Comparison of ENCODE assay signal across 8 cellular contexts in the genomic region with DNA sequence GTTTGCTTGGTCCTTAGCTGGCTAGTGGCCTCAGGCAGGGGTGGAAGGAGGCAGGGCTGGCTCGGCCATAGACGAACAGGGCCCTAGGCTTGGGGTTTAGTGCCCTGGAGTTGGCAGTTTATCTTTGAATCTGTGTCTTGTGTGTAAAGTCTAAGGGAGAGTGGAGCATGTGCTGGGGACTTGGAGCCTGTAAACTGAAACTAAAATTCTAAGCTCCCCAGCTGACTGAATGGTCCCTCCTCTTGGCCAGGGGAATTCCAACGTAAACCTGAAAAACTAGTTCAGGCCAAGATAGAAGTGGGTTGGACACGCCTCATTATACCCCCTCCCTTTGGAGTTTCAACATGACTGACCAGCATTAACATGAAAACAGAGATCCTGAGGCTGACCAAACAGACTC. TPM values are rescaled to one million over a fixed set of nuclear protein-coding genes. Genes with fewer than 3 reads are reported as not detected.
DNase-seq lines count a peak whose midpoint lies in the region; ATAC-seq and TF ChIP-seq lines count a peak whose summit lies in the region.

No MANE protein-coding gene starts in this region.

- no peaks in the 10 kb centered on the region for H3K79me1 ChIP-seq in neuronal stem cell (ENCODE audit: low read depth, low read length)

- H3K9ac ChIP-seq in mammary epithelial cell (ENCODE audit: insufficient read depth, low read length): peak overlapping the region; percentile 30
- H3K9ac ChIP-seq in neuronal stem cell (ENCODE audit: low read depth, low read length, poor library complexity): no peak overlapping the region

- H2BK5ac ChIP-seq in neuronal stem cell (ENCODE audit: low read length): no peak overlapping the region

- CTCF ChIA-PET in mammary epithelial cell (lab: Charles Lee; ENCODE audit: low non-redundant PET): no interaction called here

- no peak overlapping the region for H3K4ac ChIP-seq in neuronal stem cell (ENCODE audit: low read length)

- H3K36me3 ChIP-seq in cardiac muscle cell: no peaks in the 10 kb centered on the region
- no peaks in the 10 kb centered on the region for H3K36me3 ChIP-seq in right atrium auricular region
- no peaks in the 10 kb centered on the region for H3K36me3 ChIP-seq in mammary epithelial cell (ENCODE audit: insufficient read depth, low read length)
- no peaks in the 10 kb centered on the region for H3K36me3 ChIP-seq in neuronal stem cell (replicated peaks in 1 of 2; ENCODE audit: control insufficient read depth in 2 of 2, insufficient read depth in 2 of 2, low read length in 2 of 2)

- H2BK12ac ChIP-seq in neuronal stem cell (ENCODE audit: low read length): no peak overlapping the region

- H3K4me1 ChIP-seq in cardiac muscle cell (ENCODE audit: low read depth) (no peaks in the 10 kb centered on the region), right atrium auricular region (peaks cover 0 to 8% of the 10 kb centered on the region in 2 donors), mammary epithelial cell (ENCODE audit: insufficient read depth, low read length) (peaks cover 41% of the 10 kb centered on the region), neuronal stem cell (ENCODE audit: control insufficient read depth in 2 of 2, insufficient read depth in 1 of 2, low read depth in 1 of 2, low read length in 2 of 2) (no peaks in the 10 kb centered on the region)

- H4K20me1 ChIP-seq in mammary epithelial cell (ENCODE audit: insufficient read depth, low read length): no peaks in the 10 kb centered on the region

- H2AK5ac ChIP-seq in neuronal stem cell (ENCODE audit: low read depth, low read length): no peak overlapping the region

- no peak overlapping the region for H2BK15ac ChIP-seq in neuronal stem cell (ENCODE audit: low read length)

- peak overlapping the region; percentile 81 for H2AFZ ChIP-seq in mammary epithelial cell (ENCODE audit: low read depth, low read length)
- peak overlapping the region; percentile 53 for H2AFZ ChIP-seq in neuronal stem cell (ENCODE audit: low read length)

- in situ Hi-C loops in mammary epithelial cell (cut with MboI; ENCODE audit: low sequenced_read_pairs in 2 of 2): no loop called here

- BruUV-seq in mammary epithelial cell (replicated peaks; lab: Mats Ljungman, UMichigan): no TSS peak

- no peak overlapping the region for H3K4me3 ChIP-seq in cardiac muscle cell
- H3K4me3 ChIP-seq in right atrium auricular region: no peak overlapping the region
- peak overlapping the region in 1 of 3 experiments; percentile 17 for H3K4me3 ChIP-seq in mammary epithelial cell (replicated peaks in 1 of 3; ENCODE audit: insufficient read depth in 1 of 3, low read depth in 2 of 3, low read length in 3 of 3)
- no peak overlapping the region for H3K4me3 ChIP-seq in neuronal stem cell (ENCODE audit: low read length in 2 of 2)

- 0% methylated on average over 3 of the region's 4 CpGs for WGBS in mammary epithelial cell (ENCODE audit: low coverage, missing lambda C conversion rate)
- WGBS in neuronal stem cell (ENCODE audit: extremely low coverage in 2 of 2, insufficient read length in 2 of 2, insufficient replicate concordance in 1 of 2), 2 donors: no CpG with 5 or more reads among the region's 4 CpGs

- no peaks in the 10 kb centered on the region for H3K9me3 ChIP-seq in cardiac muscle cell (ENCODE audit: low read depth)
- H3K9me3 ChIP-seq in right atrium auricular region: peaks cover 0 to 4% of the 10 kb centered on the region in 2 donors
- peaks cover 2% of the 10 kb centered on the region for H3K9me3 ChIP-seq in mammary epithelial cell (replicated peaks; ENCODE audit: insufficient read depth, low read length)
- peaks cover 0 to 1% of the 10 kb centered on the region in 2 donors for H3K9me3 ChIP-seq in neuronal stem cell (replicated peaks in 1 of 2; ENCODE audit: control insufficient read depth in 2 of 2, insufficient read depth in 1 of 2, low read depth in 1 of 2, low read length in 2 of 2)

- dilution Hi-C loops in mammary epithelial cell (cut with HindIII; ENCODE audit: low sequenced_read_pairs): no loop called here

- no peak overlapping the region for H3K14ac ChIP-seq in neuronal stem cell (ENCODE audit: low read length)

- TF ChIP-seq CTCF in cardiac muscle cell (IDR thresholded peaks at IDR 0.05; ENCODE audit: low read depth, low read length) (no peak), right atrium auricular region (IDR thresholded peaks at IDR 0.05) (no peak), mammary epithelial cell (conservative IDR thresholded peaks at IDR 0.05 in 1 of 2, IDR thresholded peaks at IDR 0.05 in 1 of 2; ENCODE audit: extremely low read depth in 1 of 2, insufficient read depth in 1 of 2, low read depth in 1 of 2, low read length in 2 of 2) (no peak)

- no peak overlapping the region for H3K27ac ChIP-seq in cardiac muscle cell
- H3K27ac ChIP-seq in right atrium auricular region: no peak overlapping the region
- peak overlapping the region; percentile 30 for H3K27ac ChIP-seq in mammary epithelial cell (ENCODE audit: insufficient read depth, low read depth, low read length)
- no peak overlapping the region for H3K27ac ChIP-seq in neuronal stem cell (replicated peaks; ENCODE audit: low read length)

- DNase-seq in cardiac muscle cell (ENCODE audit: low read depth in 1 of 2, low spot score in 1 of 2) (peak; percentile 8 to 49), right atrium auricular region (ENCODE audit: low spot score) (no peak), mammary epithelial cell (peak; percentile 97), neuronal stem cell (ENCODE audit: low spot score) (no peak), amniotic stem cell (lab: John Stamatoyannopoulos, UW) (no peak), cardiac septum (ENCODE audit: low spot score) (no peak)
- no peak for DNase-seq in stimulated activated CD4-positive, alpha-beta T cell treated with anti-CD3 and anti-CD28 coated beads, Interleukin-4, amount 100 ng/mL, for 4 hours

- H3K4me2 ChIP-seq in mammary epithelial cell (ENCODE audit: insufficient read depth, low read depth, low read length): peak overlapping the region; percentile 68
- no peak overlapping the region for H3K4me2 ChIP-seq in neuronal stem cell (ENCODE audit: insufficient read depth, low read length, poor library complexity, severe bottlenecking)

- H3K18ac ChIP-seq in neuronal stem cell (ENCODE audit: low read length): no peak overlapping the region

- H3K27me3 ChIP-seq in cardiac muscle cell (no peaks in the 10 kb centered on the region), right atrium auricular region (no peaks in the 10 kb centered on the region), mammary epithelial cell (ENCODE audit: insufficient read depth, low read length) (no peaks in the 10 kb centered on the region), neuronal stem cell (ENCODE audit: control insufficient read depth in 3 of 3, insufficient read depth in 3 of 3, low read depth in 1 of 3, low read length in 3 of 3) (no peaks in the 10 kb centered on the region)

- peak; percentile 81 for ATAC-seq in HG03342 (IDR thresholded peaks at IDR 0.05; ENCODE audit: unreplicated experiment)

- no peaks in the 10 kb centered on the region for H3K79me2 ChIP-seq in mammary epithelial cell (ENCODE audit: insufficient read depth, low read length)

- H2BK120ac ChIP-seq in neuronal stem cell (ENCODE audit: low read depth, low read length): no peak overlapping the region

- H4K91ac ChIP-seq in neuronal stem cell (ENCODE audit: low read depth, low read length, poor library complexity): no peak overlapping the region

- no peak overlapping the region for H3K23ac ChIP-seq in neuronal stem cell (ENCODE audit: low read depth, low read length, poor library complexity)

- H4K8ac ChIP-seq in neuronal stem cell (ENCODE audit: low read depth, low read length): no peak overlapping the region

- intact Hi-C loops in mammary epithelial cell (cut with micrococcal nuclease) (no loop called here), cardiac septum (cut with DNase I) (no loop called here)

RNA-seq across cellular contexts. Expression of gene GPR78, which starts 46.1 kb away (rescaled TPM):
- total RNA-seq in cardiac muscle cell (0.63 TPM in 1 of 2 replicates, not detected in the other), right atrium auricular region (not detected), mammary epithelial cell (not detected), cardiac septum (not detected)
- polyA plus RNA-seq in cardiac muscle cell (0.13 TPM in 1 of 2 replicates, not detected in the other), mammary epithelial cell (not detected)
- polyA minus RNA-seq in mammary epithelial cell: not detected
- 0.22 TPM for polyA plus RNA-seq in neuronal stem cell (2013, experiment 1 of 2)
- polyA plus RNA-seq in neuronal stem cell (2013, experiment 2 of 2): 0.15 TPM

RNA-seq across cellular contexts. Expression of gene CPZ, which starts 58.4 kb away (rescaled TPM):
- total RNA-seq in cardiac muscle cell (5.6 and 12.0 TPM in 2 replicates), right atrium auricular region (1 to 10 TPM in 1 of 2 donors, under 1 TPM in 1; 0.90 to 1.2 TPM), mammary epithelial cell (not detected), cardiac septum (0.30 TPM)
- polyA plus RNA-seq in cardiac muscle cell (4.7 and 8.4 TPM in 2 replicates), mammary epithelial cell (not detected)
- not detected for polyA minus RNA-seq in mammary epithelial cell
- 6.7 TPM for polyA plus RNA-seq in neuronal stem cell (2013, experiment 1 of 2)
- polyA plus RNA-seq in neuronal stem cell (2013, experiment 2 of 2): 6.7 TPM

Comparison
In these comparisons a context has a peak if more than half of its experiments do, and no peak if none do; other contexts are left out.
1. DNase-seq: peak in cardiac muscle cell (2 of 2) and mammary epithelial cell (single experiment); none in right atrium auricular region (single experiment), neuronal stem cell (single experiment), amniotic stem cell (single experiment), stimulated activated CD4-positive, alpha-beta T cell treated with anti-CD3 and anti-CD28 coated beads, Interleukin-4, amount 100 ng/mL, for 4 hours (0 of 2) and cardiac septum (single experiment).